8 cellular contexts compared by ENCODE assay signal in the genomic region with DNA sequence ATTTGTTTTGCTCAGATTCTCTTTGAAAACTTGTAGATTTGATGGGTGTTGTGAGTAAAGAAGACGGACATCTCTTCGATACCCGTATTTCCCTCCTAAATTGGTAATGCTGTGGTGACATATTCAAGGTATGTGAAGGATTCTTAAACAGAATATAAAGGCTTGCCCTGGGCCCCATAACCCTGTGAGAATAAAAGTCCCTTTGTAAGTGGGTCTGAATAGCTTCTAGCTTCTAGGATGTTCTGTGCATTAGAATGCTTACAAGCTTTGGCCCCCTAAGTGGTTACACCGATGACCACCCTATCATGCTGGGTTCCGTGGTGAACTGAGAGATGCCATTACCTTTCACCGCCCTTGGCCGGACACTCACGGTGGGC. TPM values are rescaled to one million over a fixed set of nuclear protein-coding genes. Genes with fewer than 3 reads are reported as not detected.
DNase-seq lines count a peak whose midpoint lies in the region; ATAC-seq and TF ChIP-seq lines count a peak whose summit lies in the region.

No MANE protein-coding gene starts in this region.

- peak; percentile 19 for ATAC-seq in HG03520 (IDR thresholded peaks at IDR 0.05; ENCODE audit: unreplicated experiment)
- peak; percentile 2 for ATAC-seq in mucosa of descending colon
- no peak for ATAC-seq in GM19397 (IDR thresholded peaks at IDR 0.05; ENCODE audit: unreplicated experiment)
- no peak for ATAC-seq in HG03135 (IDR thresholded peaks at IDR 0.05; ENCODE audit: unreplicated experiment)

- TF ChIP-seq POLR2A in breast epithelium (IDR thresholded peaks at IDR 0.05) = no peak

- H3K4me3 ChIP-seq in BE2C (ENCODE audit: low read depth, low read length) (peak overlapping the region; percentile 87), breast epithelium (peak overlapping the region; percentile 85 to 90 (median 87)), mucosa of descending colon (peak overlapping the region; percentile 48)

- peak overlapping the region; percentile 84 to 92 for H3K27ac ChIP-seq in breast epithelium

- TF ChIP-seq CTCF in BE2C (IDR thresholded peaks at IDR 0.05; ENCODE audit: low read depth, low read length) = no peak
- no peak for TF ChIP-seq CTCF in breast epithelium (IDR thresholded peaks at IDR 0.05)
- TF ChIP-seq CTCF in mucosa of descending colon (IDR thresholded peaks at IDR 0.05) = no peak

- H3K4me1 ChIP-seq in BE2C (no peaks in the 10 kb centered on the region), breast epithelium (no peaks in the 10 kb centered on the region), mucosa of descending colon (ENCODE audit: low read depth) (peaks cover 3% of the 10 kb centered on the region)

- H3K27me3 ChIP-seq in BE2C (no peaks in the 10 kb centered on the region), breast epithelium (no peaks in the 10 kb centered on the region)

- DNase-seq in BE2C (no peak), breast epithelium (ENCODE audit: low spot score in 2 of 2) (no peak), mucosa of descending colon (no peak), NCI-H1436 (lab: John Stamatoyannopoulos, UW) (no peak), middle frontal gyrus (ENCODE audit: extremely low spot score, low spot score) (no peak)

- H3K9me3 ChIP-seq in BE2C (no peaks in the 10 kb centered on the region), breast epithelium (no peaks in the 10 kb centered on the region), mucosa of descending colon (no peaks in the 10 kb centered on the region)

- H3K36me3 ChIP-seq in BE2C = peaks cover 12% of the 10 kb centered on the region
- H3K36me3 ChIP-seq in breast epithelium = no peaks in the 10 kb centered on the region
- no peaks in the 10 kb centered on the region for H3K36me3 ChIP-seq in mucosa of descending colon (ENCODE audit: low read depth)

- intact Hi-C loops in breast epithelium (cut with DNase I; ENCODE audit: low total_unique reads) = no loop called here
- intact Hi-C loops in mucosa of descending colon (cut with DNase I, micrococcal nuclease) = no loop called here

RNA-seq across cellular contexts. Expression of gene MOB1B, which starts 0.6 kb away (rescaled TPM):
- 4.9 TPM for polyA plus RNA-seq in BE2C (2012; ENCODE audit: insufficient read depth, insufficient read length, low read depth)
- 10 to 100 TPM; 13.3 to 27.8 (median 15.1) TPM for total RNA-seq in breast epithelium
- total RNA-seq in mucosa of descending colon = 10 to 100 TPM; 12.2 to 22.3 (median 12.8) TPM

Comparison
In these comparisons a context has a peak if more than half of its experiments do, and no peak if none do; other contexts are left out.
1. ATAC-seq: peak in HG03520 (single experiment) and mucosa of descending colon (single experiment); none in GM19397 (single experiment) and HG03135 (single experiment).
2. Peak in every context shown above with its lines, with median percentiles within 50 percentile points of each other: H3K4me3 ChIP-seq.